In genomic region chr7:82760092-82760491, GRCh38 we compare ENCODE assay signal across 30 cellular contexts.
A peak's percentile ranks its signal among the peaks of the same experiment; 100 is the strongest.
DNase-seq lines count a peak whose midpoint lies in the region; ATAC-seq and TF ChIP-seq lines count a peak whose summit lies in the region.
"Had no signal": no experiment of that assay in that cellular context is flagged by ENCODE, and none has a peak within 500 bp of the region (broad histone marks: within the 10 kb centered on the region; RNA-seq: fewer than 3 reads in every experiment).

No MANE protein-coding gene starts in this region.

- POLR2A ChIA-PET in PC-3 (lab: Charles Lee; ENCODE audit: unreplicated experiment): interaction anchor here (0.6 to 0.7 kb wide), 2 partner anchors 226 to 443 kb away, joined by 3 to 12 read pairs; no protein-coding TSS in a partner anchor
- POLR2A ChIA-PET in activated CD8-positive, alpha-beta T cell treated with anti-CD3 and anti-CD28 coated beads, Interleukin-2, amount 10 ng/mL, durations not matched to agents 7 days and 5 days (lab: Charles Lee): no interaction called here

- H3K27me3 ChIP-seq in PC-3 (ENCODE audit: low read length): no peaks in the 10 kb centered on the region
- H3K27me3 ChIP-seq in iPS-18a (ENCODE audit: control insufficient read depth, insufficient read depth, low read length): no peaks in the 10 kb centered on the region
- H3K27me3 ChIP-seq: breast epithelium, dorsolateral prefrontal cortex, neural progenitor cell, pancreas, right atrium auricular region, upper lobe of right lung had no signal

- H3K27me3 Mint-ChIP-seq in activated CD8-positive, alpha-beta T cell treated with anti-CD3 and anti-CD28 coated beads, Interleukin-2, amount 10 ng/mL, durations not matched to agents 7 days and 5 days (ENCODE audit: low read depth): no peaks in the 10 kb centered on the region
- H3K27me3 Mint-ChIP-seq: activated T-cell treated with anti-CD3 and anti-CD28 coated beads, Interleukin-2, amount 50 U/mL, for 24 hours; CD4-positive, alpha-beta T cell had no signal

- H3K9me2 ChIP-seq in PC-3 (replicated peaks; ENCODE audit: low read length): no peaks in the 10 kb centered on the region

- no peaks in the 10 kb centered on the region for H4K20me1 ChIP-seq in PC-3 (ENCODE audit: low read length)

- H3K27ac Mint-ChIP-seq in activated CD8-positive, alpha-beta T cell treated with anti-CD3 and anti-CD28 coated beads, Interleukin-2, amount 10 ng/mL, durations not matched to agents 7 days and 5 days: no peak overlapping the region
- H3K27ac Mint-ChIP-seq: activated naive CD8-positive, alpha-beta T cell; activated T-cell treated with anti-CD3 and anti-CD28 coated beads, Interleukin-2, amount 50 U/mL, for 24 hours; CD4-positive, alpha-beta T cell; immature natural killer cell; neural progenitor cell had no signal

- H3F3A ChIP-seq in PC-3 (ENCODE audit: low read length, unreplicated experiment): no peaks in the 10 kb centered on the region

- H3K4me2 ChIP-seq in PC-3 (ENCODE audit: low read length): no peak overlapping the region
- H3K4me2 ChIP-seq: A549, neural progenitor cell had no signal

- ATAC-seq in PC-3: peak; percentile 94
- no peak for ATAC-seq in HG02610 (IDR thresholded peaks at IDR 0.05; ENCODE audit: unreplicated experiment)
- no peak for ATAC-seq in GM18502 (IDR thresholded peaks at IDR 0.05; ENCODE audit: poor library complexity, unreplicated experiment)
- ATAC-seq in GM19395 (IDR thresholded peaks at IDR 0.05; ENCODE audit: unreplicated experiment): no peak
- no peak for ATAC-seq in activated CD8-positive, alpha-beta T cell treated with anti-CD3 and anti-CD28 coated beads, Interleukin-2, amount 10 ng/mL, durations not matched to agents 7 days and 5 days
- ATAC-seq: A549; pancreas; stimulated activated naive CD8-positive, alpha-beta T cell treated with anti-CD3 and anti-CD28 coated beads, Interleukin-15, Interleukin-2, amounts not matched to agents 100 U/mL and 50 U/mL, for 24 hours; upper lobe of right lung had no signal

- no peaks in the 10 kb centered on the region for H3K9me3 ChIP-seq in PC-3 (ENCODE audit: low read length)
- no peaks in the 10 kb centered on the region for H3K9me3 ChIP-seq in iPS-18a (ENCODE audit: control insufficient read depth, low read depth, low read length)
- H3K9me3 ChIP-seq: A549, breast epithelium, pancreas, right atrium auricular region, upper lobe of right lung had no signal

- intact Hi-C loops in PC-3 (cut with micrococcal nuclease): no loop called here

- no peak overlapping the region for H2AFZ ChIP-seq in PC-3 (ENCODE audit: low read length)
- H2AFZ ChIP-seq: neural progenitor cell had no signal

- H3K27ac ChIP-seq in PC-3 (ENCODE audit: low read length) (no peak overlapping the region), iPS-18a (ENCODE audit: low read length) (peak overlapping the region; percentile 1)
- H3K27ac ChIP-seq: A549, breast epithelium, dorsolateral prefrontal cortex, pancreas, right atrium auricular region, upper lobe of right lung, VCaP had no signal

- H3K9me3 Mint-ChIP-seq in activated CD8-positive, alpha-beta T cell treated with anti-CD3 and anti-CD28 coated beads, Interleukin-2, amount 10 ng/mL, durations not matched to agents 7 days and 5 days (ENCODE audit: insufficient read depth): no peaks in the 10 kb centered on the region
- H3K9me3 Mint-ChIP-seq: activated T-cell treated with anti-CD3 and anti-CD28 coated beads, Interleukin-2, amount 50 U/mL, for 24 hours; CD4-positive, alpha-beta T cell; neural progenitor cell had no signal

- H3K4me1 Mint-ChIP-seq in activated CD8-positive, alpha-beta T cell treated with anti-CD3 and anti-CD28 coated beads, Interleukin-2, amount 10 ng/mL, durations not matched to agents 7 days and 5 days (ENCODE audit: low read depth): no peaks in the 10 kb centered on the region
- H3K4me1 Mint-ChIP-seq: immature natural killer cell, neural progenitor cell had no signal

- CTCF ChIA-PET in PC-3 (lab: Charles Lee): interaction anchor here (0.6 kb wide), 1 partner anchor 33 kb away, joined by 5 read pairs; no protein-coding TSS in a partner anchor
- CTCF ChIA-PET in activated CD8-positive, alpha-beta T cell treated with anti-CD3 and anti-CD28 coated beads, Interleukin-2, amount 10 ng/mL, durations not matched to agents 7 days and 5 days (lab: Charles Lee): no interaction called here

- H3K36me3 ChIP-seq in PC-3 (ENCODE audit: low read depth, low read length): no peaks in the 10 kb centered on the region
- H3K36me3 ChIP-seq in iPS-18a (ENCODE audit: control insufficient read depth, low read depth, low read length): no peaks in the 10 kb centered on the region
- H3K36me3 ChIP-seq: breast epithelium, neural progenitor cell, pancreas, right atrium auricular region, upper lobe of right lung had no signal

- H3K4me3 ChIP-seq in PC-3 (ENCODE audit: low read length): no peak overlapping the region
- H3K4me3 ChIP-seq in iPS-18a (ENCODE audit: low read length): peak overlapping the region; percentile 26
- H3K4me3 ChIP-seq: A549, breast epithelium, dorsolateral prefrontal cortex, neural progenitor cell, pancreas, right atrium auricular region, upper lobe of right lung had no signal

- no peak overlapping the region for H3K4me3 Mint-ChIP-seq in activated CD8-positive, alpha-beta T cell treated with anti-CD3 and anti-CD28 coated beads, Interleukin-2, amount 10 ng/mL, durations not matched to agents 7 days and 5 days
- H3K4me3 Mint-ChIP-seq: activated naive CD8-positive, alpha-beta T cell; activated T-cell treated with anti-CD3 and anti-CD28 coated beads, Interleukin-2, amount 50 U/mL, for 24 hours; CD4-positive, alpha-beta T cell; immature natural killer cell; neural progenitor cell had no signal

- no TSS peak for BruUV-seq in PC-3 (replicated peaks; lab: Mats Ljungman, UMichigan)

- H3K9ac ChIP-seq in PC-3 (ENCODE audit: low read length) (no peak overlapping the region), iPS-18a (ENCODE audit: low read length) (no peak overlapping the region)
- H3K9ac ChIP-seq: neural progenitor cell had no signal

- no peaks in the 10 kb centered on the region for H3K79me2 ChIP-seq in PC-3 (ENCODE audit: low read length)

- no peaks in the 10 kb centered on the region for H3K36me3 Mint-ChIP-seq in activated CD8-positive, alpha-beta T cell treated with anti-CD3 and anti-CD28 coated beads, Interleukin-2, amount 10 ng/mL, durations not matched to agents 7 days and 5 days (ENCODE audit: low read depth)
- H3K36me3 Mint-ChIP-seq: activated naive CD8-positive, alpha-beta T cell; immature natural killer cell; neural progenitor cell had no signal

- no peaks in the 10 kb centered on the region; the same call in 1 of the 2 replicates for H3K4me1 ChIP-seq in PC-3 (ENCODE audit: insufficient read depth, low read length)
- H3K4me1 ChIP-seq in iPS-18a (ENCODE audit: control insufficient read depth, low read depth, low read length): peaks cover 22% of the 10 kb centered on the region
- H3K4me1 ChIP-seq: A549, breast epithelium, pancreas, right atrium auricular region, upper lobe of right lung had no signal

- DNase-seq in NCI-H82 (lab: John Stamatoyannopoulos, UW): peak; percentile 26
- DNase-seq in NCI-H82 treated with DMSO at 0.1 percent for 48 hours (lab: John Stamatoyannopoulos, UW; ENCODE audit: unreplicated experiment): no peak
- DNase-seq in PC-3: peak; percentile 21
- DNase-seq in activated CD8-positive, alpha-beta T cell treated with anti-CD3 and anti-CD28 coated beads, Interleukin-2, amount 10 ng/mL, durations not matched to agents 7 days and 5 days: no peak
- DNase-seq: activated CD4-positive, alpha-beta T cell treated with anti-CD3 and anti-CD28 coated beads for 48 hours; activated effector memory CD4-positive, alpha-beta T cell treated with anti-CD3 and anti-CD28 coated beads, Interleukin-2, amount 50 U/mL, for 16 hours; activated T-cell treated with anti-CD3 and anti-CD28 coated beads, Interleukin-2, amount 50 U/mL, for 24 hours; AML-193; CD4-positive, alpha-beta T cell; dorsolateral prefrontal cortex; immature natural killer cell; NCI-H1092; NCI-H1930; NCI-H526 treated with DMSO at 0.1 percent for 48 hours; pancreas; SIG-M5; stimulated activated CD4-positive, alpha-beta T cell treated with anti-CD3 and anti-CD28 coated beads, Interleukin-1b, Interleukin-23, amount 100 ng/mL, for 48 hours; stimulated activated naive CD8-positive, alpha-beta T cell treated with anti-CD3 and anti-CD28 coated beads, Interleukin-15, Interleukin-2, amounts not matched to agents 100 U/mL and 50 U/mL, for 24 hours; SW 1271; upper lobe of right lung had no signal

- no peak for TF ChIP-seq CTCF in PC-3 (conservative IDR thresholded peaks at IDR 0.05; ENCODE audit: low read depth, low read length)

Comparison
In these comparisons a context has a peak if more than half of its experiments do, and no peak if none do; other contexts are left out.
1. DNase-seq: peak in NCI-H82 (single experiment) and PC-3 (single experiment); none in NCI-H82 treated with DMSO at 0.1 percent for 48 hours (single experiment) and activated CD8-positive, alpha-beta T cell treated with anti-CD3 and anti-CD28 coated beads, Interleukin-2, amount 10 ng/mL, durations not matched to agents 7 days and 5 days (single experiment).